In the genomic region with DNA sequence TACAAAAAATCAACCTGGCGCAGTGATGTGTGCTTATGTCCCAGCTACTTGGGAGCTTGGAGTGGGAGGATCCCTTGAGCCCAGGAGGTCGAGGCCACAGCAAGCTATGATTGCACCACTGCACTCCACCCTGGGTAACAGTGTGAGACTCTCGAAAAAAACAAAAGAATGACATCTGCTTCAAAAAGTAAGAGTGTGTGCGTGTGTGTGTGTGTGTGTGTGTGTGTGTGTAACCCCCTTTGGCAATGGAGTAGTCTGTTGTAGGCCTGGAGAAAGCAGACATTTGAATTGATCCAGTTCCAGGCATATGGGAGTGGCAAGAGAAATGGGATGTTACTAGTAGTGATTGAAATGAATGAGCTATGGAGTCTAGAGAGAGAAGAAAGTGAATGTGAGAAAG, we compare ENCODE assay signal across 25 cellular contexts. TPM values are rescaled to one million over a fixed set of nuclear protein-coding genes. Genes with fewer than 3 reads are reported as not detected.
A peak's percentile ranks its signal among the peaks of the same experiment; 100 is the strongest.
DNase-seq lines count a peak whose midpoint lies in the region; ATAC-seq and TF ChIP-seq lines count a peak whose summit lies in the region.
"Had no signal": no experiment of that assay in that cellular context is flagged by ENCODE, and none has a peak within 500 bp of the region (broad histone marks: within the 10 kb centered on the region; RNA-seq: fewer than 3 reads in every experiment).

No MANE protein-coding gene starts in this region.

- 79 to 84% (median 82%) methylated on average over 4 of the region's 4 CpGs for WGBS in psoas muscle, 3 donors

- peaks cover 3 to 89% of the 10 kb centered on the region in 2 donors for H3K36me3 ChIP-seq in psoas muscle (ENCODE audit: insufficient read depth in 1 of 2, low read depth in 1 of 2)

- ATAC-seq in stimulated activated naive B cell treated with anti-CD40 and anti-IgM and Interleukin-4, amounts not matched to agents 10 μg/mL and 1 μg/mL and 100 μg/mL, for 72 hours (replicated peaks), result no peak
- ATAC-seq in psoas muscle, result no peak
- ATAC-seq: gastroesophageal sphincter, left ventricle myocardium superior, sciatic nerve had no signal

- no peak for DNase-seq in activated naive CD8-positive, alpha-beta T cell treated with anti-CD3 and anti-CD28 coated beads for 36 hours
- DNase-seq in RWPE1 (ENCODE audit: low spot score), result no peak
- peak; percentile 24 for DNase-seq in fibroblast of mammary gland (ENCODE audit: low read depth)
- DNase-seq in stimulated activated naive B cell treated with anti-CD40 and anti-IgM and Interleukin-4, amounts not matched to agents 10 μg/mL and 1 μg/mL and 100 μg/mL, for 72 hours, result no peak
- DNase-seq in psoas muscle, result no peak
- no peak for DNase-seq in cerebellar nuclear complex (lab: John Stamatoyannopoulos, UW)
- DNase-seq: activated CD8-positive, alpha-beta memory T cell treated with anti-CD3 and anti-CD28 coated beads, Interleukin-2, amount 50 U/mL, for 48 hours; amniotic stem cell; colonic mucosa; DMS53; effector memory CD4-positive, alpha-beta T cell; hypothalamus; KG1; left ventricle myocardium superior; midbrain; NCI-H1694; NCI-H2171; NCI-H524 treated with DMSO at 0.1 percent for 48 hours; Peyer's patch; stimulated activated CD4-positive, alpha-beta T cell treated with anti-CD3 and anti-CD28 coated beads, Interleukin-4, amount 100 ng/mL, for 4 hours; stomach; tibial artery had no signal

- H3K27ac ChIP-seq in RWPE1, result 0 out of 2 replicates have a peak overlapping the region, but pooled peaks have one; percentile 29
- no peak overlapping the region for H3K27ac ChIP-seq in psoas muscle
- H3K27ac ChIP-seq: colonic mucosa, gastroesophageal sphincter, Peyer's patch, stomach, tibial artery had no signal

- intact Hi-C loops in psoas muscle (cut with DNase I), result no loop called here

- no peak overlapping the region for H3K4me3 Mint-ChIP-seq in activated naive CD8-positive, alpha-beta T cell
- no peak overlapping the region for H3K4me3 Mint-ChIP-seq in activated naive CD8-positive, alpha-beta T cell treated with anti-CD3 and anti-CD28 coated beads for 36 hours
- H3K4me3 Mint-ChIP-seq in stimulated activated naive B cell treated with anti-CD40 and anti-IgM and Interleukin-4, amounts not matched to agents 10 μg/mL and 1 μg/mL and 100 μg/mL, for 72 hours, result no peak overlapping the region

- peak overlapping the region; percentile 52 for H3K27ac Mint-ChIP-seq in activated naive CD8-positive, alpha-beta T cell
- H3K27ac Mint-ChIP-seq in activated naive CD8-positive, alpha-beta T cell treated with anti-CD3 and anti-CD28 coated beads for 36 hours, result no peak overlapping the region
- H3K27ac Mint-ChIP-seq in stimulated activated naive B cell treated with anti-CD40 and anti-IgM and Interleukin-4, amounts not matched to agents 10 μg/mL and 1 μg/mL and 100 μg/mL, for 72 hours, result peak overlapping the region; percentile 33

- no peaks in the 10 kb centered on the region for H3K9me3 Mint-ChIP-seq in activated naive CD8-positive, alpha-beta T cell (ENCODE audit: low read depth)
- H3K9me3 Mint-ChIP-seq in activated naive CD8-positive, alpha-beta T cell treated with anti-CD3 and anti-CD28 coated beads for 36 hours, result no peaks in the 10 kb centered on the region
- peaks cover 2 to 4% of the 10 kb centered on the region in 2 donors for H3K9me3 Mint-ChIP-seq in stimulated activated naive B cell treated with anti-CD40 and anti-IgM and Interleukin-4, amounts not matched to agents 10 μg/mL and 1 μg/mL and 100 μg/mL, for 72 hours

- H3K4me1 Mint-ChIP-seq in activated naive CD8-positive, alpha-beta T cell (ENCODE audit: low read depth), result peaks cover 65% of the 10 kb centered on the region
- H3K4me1 Mint-ChIP-seq in activated naive CD8-positive, alpha-beta T cell treated with anti-CD3 and anti-CD28 coated beads for 36 hours, result peaks cover 33% of the 10 kb centered on the region
- peaks cover 36 to 74% of the 10 kb centered on the region in 2 donors for H3K4me1 Mint-ChIP-seq in stimulated activated naive B cell treated with anti-CD40 and anti-IgM and Interleukin-4, amounts not matched to agents 10 μg/mL and 1 μg/mL and 100 μg/mL, for 72 hours

- no peaks in the 10 kb centered on the region for H3K27me3 ChIP-seq in psoas muscle (ENCODE audit: insufficient read depth in 3 of 3, low read length in 2 of 3)
- H3K27me3 ChIP-seq: colonic mucosa, gastroesophageal sphincter, Peyer's patch, stomach, tibial artery had no signal

- no peaks in the 10 kb centered on the region for H3K9me3 ChIP-seq in psoas muscle
- H3K9me3 ChIP-seq: colonic mucosa, gastroesophageal sphincter, Peyer's patch, stomach, tibial artery had no signal

- no peaks in the 10 kb centered on the region for H3K27me3 Mint-ChIP-seq in activated naive CD8-positive, alpha-beta T cell
- no peaks in the 10 kb centered on the region for H3K27me3 Mint-ChIP-seq in activated naive CD8-positive, alpha-beta T cell treated with anti-CD3 and anti-CD28 coated beads for 36 hours
- H3K27me3 Mint-ChIP-seq in stimulated activated naive B cell treated with anti-CD40 and anti-IgM and Interleukin-4, amounts not matched to agents 10 μg/mL and 1 μg/mL and 100 μg/mL, for 72 hours, result no peaks in the 10 kb centered on the region

- TF ChIP-seq CTCF in RWPE1 (conservative IDR thresholded peaks at IDR 0.05; ENCODE audit: low read depth) (no peak), fibroblast of mammary gland (conservative IDR thresholded peaks at IDR 0.05; ENCODE audit: control insufficient read depth, insufficient read depth, low read depth, low read length) (no peak), psoas muscle (IDR thresholded peaks at IDR 0.05) (no peak)

- H3K4me3 ChIP-seq in fibroblast of mammary gland (ENCODE audit: control insufficient read depth, low read depth, low read length) (no peak overlapping the region), psoas muscle (no peak overlapping the region)
- H3K4me3 ChIP-seq: colonic mucosa, gastroesophageal sphincter, Peyer's patch, stomach, tibial artery had no signal

- CTCF ChIA-PET in RWPE1 (lab: Yijun Ruan, JAX), result interaction anchor here (0.7 to 1.7 kb wide), 2 partner anchors 18 to 300 kb away, joined by 3 to 4 read pairs; no protein-coding TSS in a partner anchor

- H3K4me1 ChIP-seq in psoas muscle, result peaks cover 35% of the 10 kb centered on the region
- H3K4me1 ChIP-seq: colonic mucosa had no signal

- H3K36me3 Mint-ChIP-seq in activated naive CD8-positive, alpha-beta T cell, result peaks cover 9% of the 10 kb centered on the region
- H3K36me3 Mint-ChIP-seq in activated naive CD8-positive, alpha-beta T cell treated with anti-CD3 and anti-CD28 coated beads for 36 hours, result peaks cover 54% of the 10 kb centered on the region
- H3K36me3 Mint-ChIP-seq in stimulated activated naive B cell treated with anti-CD40 and anti-IgM and Interleukin-4, amounts not matched to agents 10 μg/mL and 1 μg/mL and 100 μg/mL, for 72 hours, result peaks cover 53 to 63% of the 10 kb centered on the region in 2 donors

- POLR2A ChIA-PET in RWPE1 (lab: Yijun Ruan, JAX; ENCODE audit: low non-redundant PET), result no interaction called here

RNA-seq across cellular contexts. Expression of a gene that starts 9.9 kb away (rescaled TPM):
- total RNA-seq in activated naive CD8-positive, alpha-beta T cell treated with anti-CD3 and anti-CD28 coated beads for 36 hours, result 10 to 100 TPM; 74.5 to 77.0 TPM
- 10 to 100 TPM; 43.9 to 76.7 (median 57.1) TPM for total RNA-seq in psoas muscle
- polyA plus RNA-seq in psoas muscle, result 10 to 100 TPM; 34.5 to 53.6 (median 38.6) TPM

RNA-seq across cellular contexts. Expression of a gene that starts 27.1 kb away (rescaled TPM):
- total RNA-seq in activated naive CD8-positive, alpha-beta T cell treated with anti-CD3 and anti-CD28 coated beads for 36 hours, result 1 to 10 TPM; 4.3 to 5.1 TPM
- 1 to 10 TPM; 2.8 to 5.7 (median 3.9) TPM for total RNA-seq in psoas muscle
- 1 to 10 TPM; 1.7 to 4.2 (median 3.5) TPM for polyA plus RNA-seq in psoas muscle

RNA-seq across cellular contexts. Expression of a gene that starts 28.4 kb away (rescaled TPM):
- 10 to 100 TPM; 62.7 to 66.7 TPM for total RNA-seq in activated naive CD8-positive, alpha-beta T cell treated with anti-CD3 and anti-CD28 coated beads for 36 hours
- total RNA-seq in psoas muscle, result 10 to 100 TPM; 63.3 to 75.6 (median 69.0) TPM
- polyA plus RNA-seq in psoas muscle, result 10 to 100 TPM; 48.6 to 84.7 (median 56.4) TPM

RNA-seq across cellular contexts. Expression of a gene that starts 49.8 kb away (rescaled TPM):
- total RNA-seq in activated naive CD8-positive, alpha-beta T cell treated with anti-CD3 and anti-CD28 coated beads for 36 hours, result 1 to 10 TPM; 4.8 to 5.8 TPM
- total RNA-seq in psoas muscle, result 10 to 100 TPM; 29.4 to 88.7 (median 51.0) TPM
- polyA plus RNA-seq in psoas muscle, result 10 to 100 TPM; 21.4 to 41.6 (median 24.4) TPM
